ENCODE assay signal across 21 cellular contexts in genomic region chr9:133225171-133226011, GRCh38. TPM values are rescaled to one million over a fixed set of nuclear protein-coding genes. Genes with fewer than 3 reads are reported as not detected.
"Had no signal": no experiment of that assay in that cellular context is flagged by ENCODE, and none has a peak within 500 bp of the region (broad histone marks: within the 10 kb centered on the region; RNA-seq: fewer than 3 reads in every experiment).

No MANE protein-coding gene starts in this region.

- H3K9me3 Mint-ChIP-seq: activated CD4-positive, alpha-beta memory T cell treated with anti-CD3 and anti-CD28 coated beads for 36 hours; activated T-cell treated with anti-CD3 and anti-CD28 coated beads, Interleukin-2, amount 50 U/mL, for 72 hours; neural progenitor cell; T-helper 1 cell treated with Interleukin-12 subunit alpha and Interleukin-12 subunit beta and Interleukin-4 antibody, amounts not matched to agents 30 μg/mL and 1 μg/mL, for 36 hours had no signal

- H3K9me3 ChIP-seq: gastroesophageal sphincter, pancreas, transverse colon had no signal

- H3K27ac Mint-ChIP-seq: activated CD4-positive, alpha-beta memory T cell treated with anti-CD3 and anti-CD28 coated beads for 36 hours; activated CD4-positive, alpha-beta T cell treated with anti-CD3 and anti-CD28 coated beads for 36 hours; activated T-cell treated with anti-CD3 and anti-CD28 coated beads, Interleukin-2, amount 50 U/mL, for 72 hours; neural progenitor cell; T-helper 1 cell treated with Interleukin-12 subunit alpha and Interleukin-12 subunit beta and Interleukin-4 antibody, amounts not matched to agents 30 μg/mL and 1 μg/mL, for 36 hours had no signal

- H3K9ac ChIP-seq: neural progenitor cell had no signal

- H3K4me1 ChIP-seq: gastroesophageal sphincter, neural progenitor cell, pancreas had no signal

- H2AFZ ChIP-seq: hepatocyte, neural progenitor cell had no signal

- H3K27me3 ChIP-seq: hepatocyte, pancreas had no signal

- H3K36me3 ChIP-seq: gastroesophageal sphincter, neural progenitor cell, pancreas, transverse colon had no signal

- H3K4me3 Mint-ChIP-seq: activated CD4-positive, alpha-beta memory T cell treated with anti-CD3 and anti-CD28 coated beads for 36 hours; activated CD4-positive, alpha-beta T cell treated with anti-CD3 and anti-CD28 coated beads for 36 hours; activated T-cell treated with anti-CD3 and anti-CD28 coated beads, Interleukin-2, amount 50 U/mL, for 72 hours; neural progenitor cell; T-helper 1 cell treated with Interleukin-12 subunit alpha and Interleukin-12 subunit beta and Interleukin-4 antibody, amounts not matched to agents 30 μg/mL and 1 μg/mL, for 36 hours had no signal

- H3K36me3 Mint-ChIP-seq: activated CD4-positive, alpha-beta memory T cell treated with anti-CD3 and anti-CD28 coated beads for 36 hours; neural progenitor cell had no signal

- H3K4me3 ChIP-seq: gastroesophageal sphincter, hepatocyte, neural progenitor cell, pancreas, transverse colon had no signal

- DNase-seq: activated CD4-positive, alpha-beta memory T cell treated with anti-CD3 and anti-CD28 coated beads for 36 hours; activated CD4-positive, alpha-beta T cell treated with anti-CD3 and anti-CD28 coated beads for 36 hours; activated T-cell treated with anti-CD3 and anti-CD28 coated beads, Interleukin-2, amount 50 U/mL, for 72 hours; anterior cingulate cortex; cerebellar nuclear complex; dermis blood vessel endothelial cell; erythroblast; kidney glomerular epithelial cell; SHP77 treated with DMSO at 0.1 percent for 48 hours; stimulated activated CD4-positive, alpha-beta T cell treated with anti-CD3 and anti-CD28 coated beads, Interleukin-15, amount 100 ng/mL, for 24 hours; stimulated activated CD4-positive, alpha-beta T cell treated with anti-CD3 and anti-CD28 coated beads, Interleukin-4, amount 100 ng/mL, for 1 hour; stimulated activated naive CD4-positive, alpha-beta T cell; substantia nigra; transverse colon had no signal

- ATAC-seq: activated CD4-positive, alpha-beta T cell treated with anti-CD3 and anti-CD28 coated beads for 36 hours; activated T-cell treated with anti-CD3 and anti-CD28 coated beads, Interleukin-2, amount 50 U/mL, for 72 hours; gastroesophageal sphincter; pancreas had no signal

- H3K27ac ChIP-seq: gastroesophageal sphincter, hepatocyte, neural progenitor cell, pancreas, transverse colon had no signal

- H3K4me2 ChIP-seq: hepatocyte, neural progenitor cell had no signal

RNA-seq across cellular contexts. Expression of gene OBP2B, which starts 16.3 kb away (rescaled TPM):
- total RNA-seq: activated CD4-positive, alpha-beta memory T cell treated with anti-CD3 and anti-CD28 coated beads for 36 hours; activated CD4-positive, alpha-beta T cell treated with anti-CD3 and anti-CD28 coated beads for 36 hours; activated T-cell treated with anti-CD3 and anti-CD28 coated beads, Interleukin-2, amount 50 U/mL, for 72 hours; dermis blood vessel endothelial cell; gastroesophageal sphincter; hepatocyte; lung microvascular endothelial cell; pancreas; skeletal muscle tissue; transverse colon had no signal
- polyA plus RNA-seq: hepatocyte, pancreas had no signal

RNA-seq across cellular contexts. Expression of gene ABO, which starts 49.6 kb away (rescaled TPM):
- total RNA-seq: activated CD4-positive, alpha-beta memory T cell treated with anti-CD3 and anti-CD28 coated beads for 36 hours; activated T-cell treated with anti-CD3 and anti-CD28 coated beads, Interleukin-2, amount 50 U/mL, for 72 hours had no signal
